In the genomic region with DNA sequence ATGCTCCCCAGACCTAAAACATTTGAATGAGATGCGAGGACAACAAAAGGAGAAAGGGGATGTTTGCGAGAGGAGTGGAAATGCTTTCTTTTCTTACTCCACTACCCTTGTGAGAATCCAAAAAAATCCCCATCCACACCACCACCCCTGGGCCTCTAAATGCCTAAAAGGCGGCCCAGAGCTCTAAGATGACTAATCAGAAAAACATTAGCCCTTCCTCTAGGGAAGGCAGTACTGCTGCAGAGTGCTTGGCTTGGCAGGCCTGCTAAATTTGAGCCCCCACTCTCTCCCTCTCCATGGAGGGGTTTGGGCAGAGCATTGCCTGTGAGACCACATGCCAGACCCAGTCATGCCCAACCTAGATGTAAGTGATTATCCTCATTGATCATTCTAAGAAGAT, we compare ENCODE assay signal across 17 cellular contexts.
DNase-seq lines count a peak whose midpoint lies in the region; ATAC-seq and TF ChIP-seq lines count a peak whose summit lies in the region.
"Had no signal": no experiment of that assay in that cellular context is flagged by ENCODE, and none has a peak within 500 bp of the region (broad histone marks: within the 10 kb centered on the region; RNA-seq: fewer than 3 reads in every experiment).

No MANE protein-coding gene starts in this region.

- POLR2A ChIA-PET in Caco-2 (lab: Charles Lee), result no interaction called here
- POLR2A ChIA-PET in OCI-LY7 (lab: Charles Lee), result interaction anchor here (1.2 kb wide), 1 partner anchor 35 kb away, joined by 3 read pairs; no protein-coding TSS in a partner anchor

- no peak overlapping the region for H3K4me3 ChIP-seq in SJCRH30
- no peak overlapping the region for H3K4me3 ChIP-seq in aorta (ENCODE audit: low read length in 2 of 2)
- no peak overlapping the region for H3K4me3 ChIP-seq in Karpas-422 (ENCODE audit: low read length)
- H3K4me3 ChIP-seq in Caco-2 (ENCODE audit: low read depth, low read length), result no peak overlapping the region
- H3K4me3 ChIP-seq in OCI-LY7 (ENCODE audit: low read depth, low read length, poor library complexity, severe bottlenecking), result no peak overlapping the region
- H3K4me3 ChIP-seq: sigmoid colon had no signal

- H3K36me3 ChIP-seq in SJCRH30 (no peaks in the 10 kb centered on the region), aorta (ENCODE audit: control insufficient read depth in 1 of 2, insufficient read depth in 2 of 2, low read length in 1 of 2) (no peaks in the 10 kb centered on the region), Karpas-422 (ENCODE audit: insufficient read depth, low read length) (no peaks in the 10 kb centered on the region), Caco-2 (ENCODE audit: control insufficient read depth, insufficient read depth, low read length) (no peaks in the 10 kb centered on the region), OCI-LY7 (ENCODE audit: insufficient read depth, low read length) (no peaks in the 10 kb centered on the region)
- H3K36me3 ChIP-seq: sigmoid colon had no signal

- H3K9me3 Mint-ChIP-seq in glutamatergic neuron (ENCODE audit: unreplicated experiment) (no peaks in the 10 kb centered on the region), Caco-2 (ENCODE audit: unreplicated experiment) (no peaks in the 10 kb centered on the region)
- H3K9me3 Mint-ChIP-seq: activated CD4-positive, alpha-beta T cell treated with anti-CD3 and anti-CD28 coated beads, Interleukin-2, amount 10 ng/mL, durations not matched to agents 24 days and 14 days; T-helper 1 cell treated with Interleukin-12 subunit alpha and Interleukin-12 subunit beta and Interleukin-4 antibody, amounts not matched to agents 30 μg/mL and 1 μg/mL, for 36 hours had no signal

- H3K36me3 Mint-ChIP-seq in glutamatergic neuron (ENCODE audit: unreplicated experiment) (no peaks in the 10 kb centered on the region), Caco-2 (ENCODE audit: insufficient read depth, unreplicated experiment) (no peaks in the 10 kb centered on the region)
- H3K36me3 Mint-ChIP-seq: natural killer cell had no signal

- H3K79me2 ChIP-seq in Karpas-422 (ENCODE audit: low read length) (no peaks in the 10 kb centered on the region), OCI-LY7 (ENCODE audit: insufficient read depth, low read depth, low read length) (no peaks in the 10 kb centered on the region)

- H2AFZ ChIP-seq in Karpas-422 (ENCODE audit: low read length) (no peak overlapping the region), OCI-LY7 (ENCODE audit: low read length) (no peak overlapping the region)

- TF ChIP-seq CTCF in glutamatergic neuron (IDR thresholded peaks at IDR 0.05; ENCODE audit: partially characterized antibody, unreplicated experiment) (no peak), Caco-2 (IDR thresholded peaks at IDR 0.05; ENCODE audit: insufficient read depth in 1 of 2, low read depth in 1 of 2, low read length in 1 of 2, severe bottlenecking in 1 of 2, unreplicated experiment in 1 of 2) (no peak), OCI-LY7 (conservative IDR thresholded peaks at IDR 0.05; ENCODE audit: low read length) (no peak)

- DNase-seq in HCEC 1CT (peak; percentile 42), SJCRH30 (peak; percentile 6 to 8), glutamatergic neuron (peak; percentile 17), aorta (no peak), Karpas-422 (no peak), Caco-2 (no peak), OCI-LY7 (ENCODE audit: low spot score) (no peak)
- DNase-seq: activated CD4-positive, alpha-beta T cell treated with anti-CD3 and anti-CD28 coated beads, Interleukin-2, amount 10 ng/mL, durations not matched to agents 24 days and 14 days; left cardiac atrium; MV-4-11; natural killer cell; NCI-H2171 treated with DMSO at 0.1 percent for 48 hours; OCI-M1; sigmoid colon had no signal

- WGBS in aorta, 2 donors, result 37 to 48% methylated on average over 3 of the region's 3 CpGs

- no peaks in the 10 kb centered on the region for H3K9me3 ChIP-seq in SJCRH30 (replicated peaks)
- H3K9me3 ChIP-seq in aorta (ENCODE audit: control insufficient read depth, low read length), result no peaks in the 10 kb centered on the region
- H3K9me3 ChIP-seq in Karpas-422 (ENCODE audit: low read length), result no peaks in the 10 kb centered on the region
- H3K9me3 ChIP-seq in Caco-2, result no peaks in the 10 kb centered on the region
- no peaks in the 10 kb centered on the region for H3K9me3 ChIP-seq in OCI-LY7 (ENCODE audit: low read length)
- H3K9me3 ChIP-seq: sigmoid colon had no signal

- H3K4me1 ChIP-seq in SJCRH30 (no peaks in the 10 kb centered on the region), aorta (ENCODE audit: control insufficient read depth in 1 of 2, insufficient read depth in 2 of 2, low read length in 2 of 2) (no peaks in the 10 kb centered on the region), Karpas-422 (ENCODE audit: low read length) (no peaks in the 10 kb centered on the region), Caco-2 (peaks cover 3% of the 10 kb centered on the region; the same call in 1 of the 2 replicates), OCI-LY7 (ENCODE audit: insufficient read depth, low read length, poor library complexity, severe bottlenecking) (no peaks in the 10 kb centered on the region)
- H3K4me1 ChIP-seq: sigmoid colon had no signal

- no peak overlapping the region for H3K4me3 Mint-ChIP-seq in glutamatergic neuron (ENCODE audit: unreplicated experiment)
- no peak overlapping the region for H3K4me3 Mint-ChIP-seq in Caco-2 (ENCODE audit: unreplicated experiment)
- H3K4me3 Mint-ChIP-seq: activated CD4-positive, alpha-beta T cell treated with anti-CD3 and anti-CD28 coated beads, Interleukin-2, amount 10 ng/mL, durations not matched to agents 24 days and 14 days; activated T-helper 17 cell treated with anti-CD3 and anti-CD28 coated beads, Interleukin-2, amount 50 U/mL, for 72 hours; natural killer cell; T-helper 1 cell treated with Interleukin-12 subunit alpha and Interleukin-12 subunit beta and Interleukin-4 antibody, amounts not matched to agents 30 μg/mL and 1 μg/mL, for 36 hours had no signal

- H4K20me1 ChIP-seq in Karpas-422 (ENCODE audit: insufficient read depth, low read depth, low read length), result no peaks in the 10 kb centered on the region
- H4K20me1 ChIP-seq in OCI-LY7 (ENCODE audit: insufficient read depth, low read length), result no peaks in the 10 kb centered on the region

- H3K27me3 ChIP-seq in SJCRH30 (no peaks in the 10 kb centered on the region), aorta (ENCODE audit: control insufficient read depth in 1 of 2, insufficient read depth in 2 of 2, low read length in 1 of 2) (no peaks in the 10 kb centered on the region), Karpas-422 (ENCODE audit: low read length) (no peaks in the 10 kb centered on the region), Caco-2 (replicated peaks; ENCODE audit: control insufficient read depth, insufficient read depth, low read length) (no peaks in the 10 kb centered on the region)
- H3K27me3 ChIP-seq: sigmoid colon had no signal

- H3K27ac Mint-ChIP-seq in glutamatergic neuron (ENCODE audit: unreplicated experiment), result no peak overlapping the region
- H3K27ac Mint-ChIP-seq in Caco-2 (ENCODE audit: unreplicated experiment), result no peak overlapping the region
- H3K27ac Mint-ChIP-seq: activated CD4-positive, alpha-beta T cell treated with anti-CD3 and anti-CD28 coated beads, Interleukin-2, amount 10 ng/mL, durations not matched to agents 24 days and 14 days; activated T-helper 17 cell treated with anti-CD3 and anti-CD28 coated beads, Interleukin-2, amount 50 U/mL, for 72 hours; natural killer cell; T-helper 1 cell treated with Interleukin-12 subunit alpha and Interleukin-12 subunit beta and Interleukin-4 antibody, amounts not matched to agents 30 μg/mL and 1 μg/mL, for 36 hours had no signal

- H3K27ac ChIP-seq in SJCRH30, result no peak overlapping the region
- H3K27ac ChIP-seq in aorta (ENCODE audit: low read depth in 1 of 2, low read length in 2 of 2), result no peak overlapping the region
- H3K27ac ChIP-seq in Karpas-422 (ENCODE audit: low read length), result no peak overlapping the region
- H3K27ac ChIP-seq in OCI-LY7 (ENCODE audit: low read depth, low read length, poor library complexity, severe bottlenecking), result no peak overlapping the region
- H3K27ac ChIP-seq: HL-60, sigmoid colon had no signal

- no peak overlapping the region for H3K4me2 ChIP-seq in Karpas-422 (ENCODE audit: low read depth, low read length, poor library complexity, severe bottlenecking)
- H3K4me2 ChIP-seq in OCI-LY7 (ENCODE audit: low read length), result no peak overlapping the region

- no peaks in the 10 kb centered on the region for H3K27me3 Mint-ChIP-seq in glutamatergic neuron (ENCODE audit: unreplicated experiment)
- H3K27me3 Mint-ChIP-seq in Caco-2 (ENCODE audit: insufficient read depth, unreplicated experiment), result peaks cover 6% of the 10 kb centered on the region
- H3K27me3 Mint-ChIP-seq: activated CD4-positive, alpha-beta T cell treated with anti-CD3 and anti-CD28 coated beads, Interleukin-2, amount 10 ng/mL, durations not matched to agents 24 days and 14 days; activated T-helper 17 cell treated with anti-CD3 and anti-CD28 coated beads, Interleukin-2, amount 50 U/mL, for 72 hours had no signal

- no peaks in the 10 kb centered on the region for H3K9me2 ChIP-seq in Karpas-422 (replicated peaks; ENCODE audit: insufficient read depth, low read length)
- H3K9me2 ChIP-seq in OCI-LY7 (ENCODE audit: insufficient read depth, low read length), result no peaks in the 10 kb centered on the region

- BruUV-seq in Caco-2 (replicated peaks; lab: Mats Ljungman, UMichigan), result no TSS peak
- no TSS peak for BruUV-seq in OCI-LY7 (replicated peaks; lab: Mats Ljungman, UMichigan)

- H3K9ac ChIP-seq in Karpas-422 (ENCODE audit: low read length), result no peak overlapping the region

- peak; percentile 22 for ATAC-seq in aorta (ENCODE audit: low FRiP score)
- ATAC-seq: activated T-helper 17 cell treated with anti-CD3 and anti-CD28 coated beads, Interleukin-2, amount 50 U/mL, for 72 hours; natural killer cell had no signal

- peaks cover 4% of the 10 kb centered on the region for H3K4me1 Mint-ChIP-seq in glutamatergic neuron (ENCODE audit: low read depth, unreplicated experiment)
- H3K4me1 Mint-ChIP-seq in Caco-2 (ENCODE audit: low read depth, unreplicated experiment), result peaks cover 15% of the 10 kb centered on the region
- H3K4me1 Mint-ChIP-seq: activated CD4-positive, alpha-beta T cell treated with anti-CD3 and anti-CD28 coated beads, Interleukin-2, amount 10 ng/mL, durations not matched to agents 24 days and 14 days; activated T-helper 17 cell treated with anti-CD3 and anti-CD28 coated beads, Interleukin-2, amount 50 U/mL, for 72 hours; natural killer cell had no signal

- CTCF ChIA-PET in Caco-2 (lab: Charles Lee), result no interaction called here
- CTCF ChIA-PET in OCI-LY7 (lab: Charles Lee; ENCODE audit: unreplicated experiment), result no interaction called here

- intact Hi-C loops in aorta (cut with DNase I), result no loop called here
- intact Hi-C loops in Caco-2 (cut with micrococcal nuclease; ENCODE audit: unreplicated experiment), result no loop called here
- intact Hi-C loops in OCI-LY7 (cut with micrococcal nuclease; ENCODE audit: unreplicated experiment), result no loop called here

Comparison
In these comparisons a context has a peak if more than half of its experiments do, and no peak if none do; other contexts are left out.
1. DNase-seq: peak in HCEC 1CT (single experiment), SJCRH30 (2 of 2) and glutamatergic neuron (single experiment); none in aorta (0 of 2), Karpas-422 (single experiment), Caco-2 (0 of 2) and OCI-LY7 (single experiment).